8 cellular contexts compared by ENCODE assay signal in genomic region chr4:76212851-76213414, GRCh38. TPM values are rescaled to one million over a fixed set of nuclear protein-coding genes. Genes with fewer than 3 reads are reported as not detected.
A peak's percentile ranks its signal among the peaks of the same experiment; 100 is the strongest.
DNase-seq lines count a peak whose midpoint lies in the region; ATAC-seq and TF ChIP-seq lines count a peak whose summit lies in the region.

No MANE protein-coding gene starts in this region.

- H3K9me3 Mint-ChIP-seq in central memory CD8-positive, alpha-beta T cell: no peaks in the 10 kb centered on the region

- no peak for TF ChIP-seq CTCF in AG04450 (IDR thresholded peaks at IDR 0.05; ENCODE audit: low read depth, low read length)
- no peak for TF ChIP-seq CTCF in lower leg skin (IDR thresholded peaks at IDR 0.05)
- no peak for TF ChIP-seq CTCF in GM20000 (IDR thresholded peaks at IDR 0.05; ENCODE audit: extremely low read depth, missing control alignments)

- H3K4me3 ChIP-seq in AG04450 (ENCODE audit: low read depth, low read length) (peak overlapping the region; percentile 88), H7 (ENCODE audit: insufficient read depth, low read depth, low read length) (peak overlapping the region; percentile 69), lower leg skin (ENCODE audit: low read depth, poor library complexity, severe bottlenecking) (peak overlapping the region; percentile 49)

- peak; percentile 33 for ATAC-seq in central memory CD8-positive, alpha-beta T cell (replicated peaks; ENCODE audit: extremely low read depth, poor library complexity, severe bottlenecking)
- ATAC-seq in GM19467 (IDR thresholded peaks at IDR 0.05; ENCODE audit: unreplicated experiment): no peak

- peaks cover 12% of the 10 kb centered on the region for H3K36me3 Mint-ChIP-seq in central memory CD8-positive, alpha-beta T cell (ENCODE audit: insufficient read depth)

- H3K27ac ChIP-seq in AG04450 (ENCODE audit: low read depth, low read length): peak overlapping the region; percentile 92

- POLR2A ChIA-PET in AG04450 (lab: Yijun Ruan, JAX): interaction anchor here (1.0 to 1.4 kb wide), 2 partner anchors 13 to 15 kb away, joined by 3 to 6 read pairs; no protein-coding TSS in a partner anchor

- H3K36me3 ChIP-seq in H7 (replicated peaks; ENCODE audit: control insufficient read depth, insufficient read depth, low read length): peaks cover 2% of the 10 kb centered on the region; the same call in 1 of the 2 replicates

- DNase-seq in AG04450 (ENCODE audit: low read depth, low spot score): no peak
- DNase-seq in H7: peak; percentile 20
- DNase-seq in T-helper 2 cell: peak in 3 of 5 experiments; percentile 32 to 64 (median 43)
- peak; percentile 19 to 30 for DNase-seq in central memory CD8-positive, alpha-beta T cell (ENCODE audit: low spot score in 2 of 2)
- no peak for DNase-seq in lower leg skin (ENCODE audit: low spot score in 2 of 2)
- peak; percentile 18 for DNase-seq in stimulated activated naive CD4-positive, alpha-beta T cell treated with Interleukin-2 at 50 U/mL for 16 hours (lab: John Stamatoyannopoulos, UW)
- DNase-seq in GM20000 (ENCODE audit: low spot score): no peak

- peaks cover 57% of the 10 kb centered on the region for H3K4me1 Mint-ChIP-seq in central memory CD8-positive, alpha-beta T cell

- CTCF ChIA-PET in AG04450 (lab: Charles Lee): interaction anchor here (0.7 to 7.4 kb wide), 3 partner anchors 13 to 43 kb away, joined by 3 to 55 read pairs (median 6); no protein-coding TSS in a partner anchor

- intact Hi-C loops in lower leg skin (cut with DNase I; ENCODE audit: low total_unique reads): no loop called here

- 0% methylated on average over 14 of the region's 14 CpGs for WGBS in lower leg skin, 2 donors

- TF ChIP-seq POLR2A in lower leg skin (IDR thresholded peaks at IDR 0.05): no peak

- peak overlapping the region; percentile 77 for H3K4me3 Mint-ChIP-seq in central memory CD8-positive, alpha-beta T cell

- H3K27me3 ChIP-seq in AG04450 (ENCODE audit: control insufficient read depth, insufficient read depth, low read length) (no peaks in the 10 kb centered on the region), H7 (ENCODE audit: control insufficient read depth, insufficient read depth, low read length) (no peaks in the 10 kb centered on the region; the same call in 1 of the 2 replicates)

- H3K9me3 ChIP-seq in AG04450 (ENCODE audit: control insufficient read depth, insufficient read depth, low read length): no peaks in the 10 kb centered on the region; the same call in 1 of the 2 replicates

- H3K27me3 Mint-ChIP-seq in central memory CD8-positive, alpha-beta T cell: no peaks in the 10 kb centered on the region

- peak overlapping the region; percentile 60 for H3K27ac Mint-ChIP-seq in central memory CD8-positive, alpha-beta T cell (ENCODE audit: low read depth)

RNA-seq across cellular contexts. Expression of gene SCARB2, which starts 0.7 kb away (rescaled TPM):
- 152 and 161 TPM in 2 replicates for polyA plus RNA-seq in AG04450 (2011; rRNA removed)
- polyA minus RNA-seq in AG04450 (2011; rRNA and poly(A)+ RNA removed): 152 and 164 TPM in 2 replicates
- total RNA-seq in H7 (2014; rRNA removed; shearing (Covaris generic)): 39.4 and 53.0 TPM in 2 replicates
- 100 to 1,000 TPM in 1 of 4 donors, 10 to 100 TPM in 3; 74.9 to 111 (median 82.8) TPM for total RNA-seq in lower leg skin

RNA-seq across cellular contexts. Expression of gene FAM47E, which starts 38.6 kb away (rescaled TPM):
- polyA plus RNA-seq in AG04450 (2011; rRNA removed): 0.06 TPM in 1 of 2 replicates, not detected in the other
- polyA minus RNA-seq in AG04450 (2011; rRNA and poly(A)+ RNA removed): 0.17 TPM in 1 of 2 replicates, not detected in the other
- total RNA-seq in H7 (2014; rRNA removed; shearing (Covaris generic)): 0.17 and 1.4 TPM in 2 replicates
- total RNA-seq in lower leg skin: 1 to 10 TPM in 2 of 4 donors, under 1 TPM in 1, not detected in 1; 0.62 to 4.7 (median 1.3) TPM

Comparison
In these comparisons a context has a peak if more than half of its experiments do, and no peak if none do; other contexts are left out.
1. DNase-seq: peak in H7 (single experiment), T-helper 2 cell (3 of 5), central memory CD8-positive, alpha-beta T cell (2 of 2) and stimulated activated naive CD4-positive, alpha-beta T cell treated with Interleukin-2 at 50 U/mL for 16 hours (single experiment); none in AG04450 (single experiment), lower leg skin (0 of 2) and GM20000 (single experiment).
2. Peak in every context shown above with its lines, with median percentiles within 50 percentile points of each other: H3K4me3 ChIP-seq.